13 cellular contexts compared by ENCODE assay signal in genomic region chr19:33904681-33905080, GRCh38.
DNase-seq lines count a peak whose midpoint lies in the region; ATAC-seq and TF ChIP-seq lines count a peak whose summit lies in the region.
"Had no signal": no experiment of that assay in that cellular context is flagged by ENCODE, and none has a peak within 500 bp of the region (broad histone marks: within the 10 kb centered on the region; RNA-seq: fewer than 3 reads in every experiment).

No MANE protein-coding gene starts in this region.

- no peaks in the 10 kb centered on the region for H3K9me3 Mint-ChIP-seq in endothelial cell (ENCODE audit: unreplicated experiment)
- no peaks in the 10 kb centered on the region for H3K9me3 Mint-ChIP-seq in stimulated activated effector memory CD8-positive, alpha-beta T cell treated with anti-CD3 and anti-CD28 coated beads, Interleukin-12 subunit alpha, Interleukin-12 subunit beta, amount 100 ng/mL, for 72 hours

- H2BK15ac ChIP-seq in mesenchymal stem cell (ENCODE audit: low read depth, poor library complexity, severe bottlenecking), result no peak overlapping the region

- DNase-seq in Panc1 (ENCODE audit: low read depth, low spot score), result no peak
- peak; percentile 60 for DNase-seq in endothelial cell (ENCODE audit: low spot score)
- no peak for DNase-seq in mesenchymal stem cell
- DNase-seq in thyroid gland, result peak; percentile 27 to 54
- no peak for DNase-seq in osteoblast (ENCODE audit: insufficient read length, low spot score, missing footprints)
- no peak for DNase-seq in stimulated activated effector memory CD8-positive, alpha-beta T cell treated with anti-CD3 and anti-CD28 coated beads, Interleukin-12 subunit alpha, Interleukin-12 subunit beta, amount 100 ng/mL, for 72 hours (ENCODE audit: low spot score in 2 of 2)
- DNase-seq: activated effector memory CD4-positive, alpha-beta T cell treated with Interleukin-2 at 50 U/mL for 16 hours; GF-D8; NCI-H69; stimulated activated naive B cell treated with anti-CD40 and anti-IgM and Interleukin-4, amounts not matched to agents 10 μg/mL and 1 μg/mL and 100 μg/mL, for 72 hours; T1000 had no signal

- no peaks in the 10 kb centered on the region for H4K20me1 ChIP-seq in osteoblast (ENCODE audit: insufficient read depth, low read length)

- no peak for ATAC-seq in Panc1
- ATAC-seq in activated CD4-positive, CD25-positive, alpha-beta regulatory T cell treated with anti-CD3 and anti-CD28 coated beads, Interleukin-2, amount 50 U/mL, for 24 hours, result no peak
- no peak for ATAC-seq in stimulated activated effector memory CD8-positive, alpha-beta T cell treated with anti-CD3 and anti-CD28 coated beads, Interleukin-12 subunit alpha, Interleukin-12 subunit beta, amount 100 ng/mL, for 72 hours
- ATAC-seq: stimulated activated naive B cell treated with anti-CD40 and anti-IgM and Interleukin-4, amounts not matched to agents 10 μg/mL and 1 μg/mL and 100 μg/mL, for 72 hours had no signal

- no TSS peak for BruUV-seq in Panc1 (replicated peaks; lab: Mats Ljungman, UMichigan)

- no peak overlapping the region for H2AK5ac ChIP-seq in mesenchymal stem cell (ENCODE audit: low read length, severe bottlenecking)

- no peak overlapping the region for H3K18ac ChIP-seq in mesenchymal stem cell (ENCODE audit: low read depth in 1 of 2, low read length in 2 of 2)

- no peak overlapping the region for H2BK120ac ChIP-seq in mesenchymal stem cell (ENCODE audit: low read depth, low read length)

- intact Hi-C loops in Panc1 (cut with micrococcal nuclease; ENCODE audit: unreplicated experiment) (no loop called here), thyroid gland (cut with DNase I) (loop anchor here (5.0 kb wide), 1 partner anchor 102 kb away; no protein-coding TSS in a partner anchor)

- H3K9me3 ChIP-seq in Panc1 (ENCODE audit: control insufficient read depth, insufficient read depth, low read depth, low read length) (no peaks in the 10 kb centered on the region), mesenchymal stem cell (ENCODE audit: control insufficient read depth, low read length) (peaks cover 2% of the 10 kb centered on the region), thyroid gland (no peaks in the 10 kb centered on the region), osteoblast (ENCODE audit: low read depth, low read length) (no peaks in the 10 kb centered on the region)

- H3K27ac ChIP-seq in Panc1 (ENCODE audit: low read length) (peak overlapping the region; percentile 71), mesenchymal stem cell (ENCODE audit: low read length, poor library complexity, severe bottlenecking) (peak overlapping the region; percentile 29), thyroid gland (peak overlapping the region in 1 of 3 donors; percentile 83), osteoblast (ENCODE audit: low read depth, low read length) (no peak overlapping the region)
- H3K27ac ChIP-seq: KMS-11 had no signal

- H3K4me1 ChIP-seq in Panc1 (ENCODE audit: control insufficient read depth, insufficient read depth, low read length) (peaks cover 15% of the 10 kb centered on the region; the same call in 1 of the 2 replicates), mesenchymal stem cell (ENCODE audit: control insufficient read depth, insufficient read depth, low read depth, low read length) (peaks cover 16% of the 10 kb centered on the region), thyroid gland (peaks cover 6 to 15% of the 10 kb centered on the region in 2 donors), osteoblast (ENCODE audit: insufficient read depth, low read length) (no peaks in the 10 kb centered on the region)

- TF ChIP-seq POLR2A in thyroid gland (IDR thresholded peaks at IDR 0.05), result no peak

- no peak overlapping the region for H2BK12ac ChIP-seq in mesenchymal stem cell (ENCODE audit: low read length in 2 of 2)

- H3K4me2 ChIP-seq in mesenchymal stem cell (ENCODE audit: low read length, poor library complexity, severe bottlenecking) (no peak overlapping the region), osteoblast (ENCODE audit: insufficient read depth, low read length) (no peak overlapping the region)

- H3K36me3 ChIP-seq in Panc1 (ENCODE audit: control insufficient read depth, insufficient read depth, low read length) (no peaks in the 10 kb centered on the region), mesenchymal stem cell (ENCODE audit: control insufficient read depth in 1 of 2, insufficient read depth in 2 of 2, low read depth in 1 of 2, low read length in 2 of 2) (no peaks in the 10 kb centered on the region), thyroid gland (no peaks in the 10 kb centered on the region), osteoblast (ENCODE audit: insufficient read depth, low read length) (no peaks in the 10 kb centered on the region)

- no peak overlapping the region for H2BK5ac ChIP-seq in mesenchymal stem cell (ENCODE audit: low read depth, low read length, poor library complexity, severe bottlenecking)

- no peak overlapping the region for H3K4ac ChIP-seq in mesenchymal stem cell (ENCODE audit: low read depth in 1 of 2, low read length in 2 of 2)

- TF ChIP-seq CTCF in Panc1 (IDR thresholded peaks at IDR 0.05) (no peak), endothelial cell (IDR thresholded peaks at IDR 0.05; ENCODE audit: unreplicated experiment) (no peak), thyroid gland (IDR thresholded peaks at IDR 0.05) (no peak), osteoblast (IDR thresholded peaks at IDR 0.05; ENCODE audit: extremely low read depth, low read depth, low read length) (no peak)

- peaks cover 17% of the 10 kb centered on the region for H3K36me3 Mint-ChIP-seq in endothelial cell (ENCODE audit: low read depth, unreplicated experiment)
- no peaks in the 10 kb centered on the region for H3K36me3 Mint-ChIP-seq in stimulated activated effector memory CD8-positive, alpha-beta T cell treated with anti-CD3 and anti-CD28 coated beads, Interleukin-12 subunit alpha, Interleukin-12 subunit beta, amount 100 ng/mL, for 72 hours
- H3K36me3 Mint-ChIP-seq: stimulated activated naive B cell treated with anti-CD40 and anti-IgM and Interleukin-4, amounts not matched to agents 10 μg/mL and 1 μg/mL and 100 μg/mL, for 72 hours had no signal

- H3K14ac ChIP-seq in mesenchymal stem cell (ENCODE audit: low read length in 2 of 2), result no peak overlapping the region

- no peaks in the 10 kb centered on the region for H3K79me2 ChIP-seq in osteoblast (ENCODE audit: insufficient read depth, low read length)

- H3K4me3 Mint-ChIP-seq in endothelial cell (ENCODE audit: unreplicated experiment), result peak overlapping the region; percentile 84
- H3K4me3 Mint-ChIP-seq in stimulated activated effector memory CD8-positive, alpha-beta T cell treated with anti-CD3 and anti-CD28 coated beads, Interleukin-12 subunit alpha, Interleukin-12 subunit beta, amount 100 ng/mL, for 72 hours, result no peak overlapping the region

- H3K27me3 Mint-ChIP-seq in endothelial cell (ENCODE audit: unreplicated experiment), result peaks cover 14% of the 10 kb centered on the region

- peaks cover 59% of the 10 kb centered on the region for H3K4me1 Mint-ChIP-seq in endothelial cell (ENCODE audit: unreplicated experiment)
- H3K4me1 Mint-ChIP-seq in stimulated activated effector memory CD8-positive, alpha-beta T cell treated with anti-CD3 and anti-CD28 coated beads, Interleukin-12 subunit alpha, Interleukin-12 subunit beta, amount 100 ng/mL, for 72 hours, result no peaks in the 10 kb centered on the region

- in situ Hi-C loops in Panc1 (cut with HindIII; ENCODE audit: low pct_unique_long_range_greater_than_20kb, low sequenced_read_pairs), result no loop called here

- H3K9ac ChIP-seq in mesenchymal stem cell (ENCODE audit: low read length), result no peak overlapping the region
- H3K9ac ChIP-seq: KMS-11 had no signal

- no peak overlapping the region for H3K4me3 ChIP-seq in Panc1 (ENCODE audit: low read depth in 2 of 2, low read length in 2 of 2)
- no peak overlapping the region for H3K4me3 ChIP-seq in mesenchymal stem cell (ENCODE audit: insufficient read depth in 1 of 2, low read depth in 1 of 2, low read length in 2 of 2)
- no peak overlapping the region for H3K4me3 ChIP-seq in thyroid gland (replicated peaks in 1 of 3)
- H3K4me3 ChIP-seq in osteoblast (ENCODE audit: insufficient read depth, low read length), result no peak overlapping the region

- no peak overlapping the region for H4K91ac ChIP-seq in mesenchymal stem cell (ENCODE audit: low read length)

- no peak overlapping the region for H4K8ac ChIP-seq in mesenchymal stem cell (ENCODE audit: low read length)

- H2AFZ ChIP-seq in mesenchymal stem cell (ENCODE audit: low read depth, low read length) (no peak overlapping the region), osteoblast (ENCODE audit: low read length) (no peak overlapping the region)

- H3K27me3 ChIP-seq in Panc1 (ENCODE audit: control insufficient read depth, insufficient read depth, low read length) (peaks cover 3% of the 10 kb centered on the region; the same call in 1 of the 2 replicates), mesenchymal stem cell (ENCODE audit: control insufficient read depth in 1 of 2, insufficient read depth in 1 of 2, low read length in 2 of 2) (peaks cover 15 to 39% of the 10 kb centered on the region in 2 experiments), thyroid gland (no peaks in the 10 kb centered on the region), osteoblast (ENCODE audit: insufficient read depth, low read length) (peaks cover 30% of the 10 kb centered on the region)

- CTCF ChIA-PET in Panc1 (lab: Charles Lee), result no interaction called here

- POLR2A ChIA-PET in Panc1 (lab: Charles Lee), result interaction anchor here (0.6 kb wide), 1 partner anchor 15 kb away, joined by 5 read pairs; no protein-coding TSS in a partner anchor

- 47% methylated on average over 7 of the region's 7 CpGs for whole genome bisulfite sequencing in mesenchymal stem cell
- WGBS in thyroid gland, 2 donors, result 61 to 74% methylated on average over 7 of the region's 7 CpGs

- peak overlapping the region; percentile 97 for H3K27ac Mint-ChIP-seq in endothelial cell (ENCODE audit: unreplicated experiment)
- no peak overlapping the region for H3K27ac Mint-ChIP-seq in stimulated activated effector memory CD8-positive, alpha-beta T cell treated with anti-CD3 and anti-CD28 coated beads, Interleukin-12 subunit alpha, Interleukin-12 subunit beta, amount 100 ng/mL, for 72 hours
- H3K27ac Mint-ChIP-seq: stimulated activated naive B cell treated with anti-CD40 and anti-IgM and Interleukin-4, amounts not matched to agents 10 μg/mL and 1 μg/mL and 100 μg/mL, for 72 hours had no signal

- no peak overlapping the region for H3K23ac ChIP-seq in mesenchymal stem cell (ENCODE audit: low read length in 2 of 2)

- no peaks in the 10 kb centered on the region for H3K79me1 ChIP-seq in mesenchymal stem cell (replicated peaks; ENCODE audit: low read length, poor library complexity, severe bottlenecking)

Comparison
In these comparisons a context has a peak if more than half of its experiments do, and no peak if none do; other contexts are left out.
1. DNase-seq: peak in endothelial cell (single experiment) and thyroid gland (2 of 2); none in Panc1 (single experiment), mesenchymal stem cell (single experiment), osteoblast (single experiment) and stimulated activated effector memory CD8-positive, alpha-beta T cell treated with anti-CD3 and anti-CD28 coated beads, Interleukin-12 subunit alpha, Interleukin-12 subunit beta, amount 100 ng/mL, for 72 hours (0 of 2).